Comparison of ENCODE assay signal across 9 cellular contexts in the genomic region with DNA sequence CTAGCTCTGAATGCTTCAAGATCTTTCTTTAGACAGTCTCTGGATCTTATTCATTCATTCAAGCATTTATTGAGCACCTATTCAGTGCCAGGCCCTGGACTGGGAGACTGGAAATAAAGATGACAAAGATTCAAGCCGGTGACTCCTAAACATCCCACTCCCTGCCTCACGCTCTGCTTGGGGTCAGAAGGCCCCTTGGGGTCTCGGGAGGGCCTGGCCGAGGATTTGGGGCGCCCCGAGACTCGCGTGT. TPM values are rescaled to one million over a fixed set of nuclear protein-coding genes. Genes with fewer than 3 reads are reported as not detected.
A peak's percentile ranks its signal among the peaks of the same experiment; 100 is the strongest.
DNase-seq lines count a peak whose midpoint lies in the region; ATAC-seq, FAIRE-seq and TF ChIP-seq lines count a peak whose summit lies in the region.
"Had no signal": no experiment of that assay in that cellular context is flagged by ENCODE, and none has a peak within 500 bp of the region (broad histone marks: within the 10 kb centered on the region; RNA-seq: fewer than 3 reads in every experiment).

No MANE protein-coding gene starts in this region.

- H3K4me3 Mint-ChIP-seq in activated T-cell treated with anti-CD3 and anti-CD28 coated beads, Interleukin-2, amount 50 U/mL, for 24 hours: peak overlapping the region; percentile 78
- peak overlapping the region; percentile 58 for H3K4me3 Mint-ChIP-seq in activated naive CD8-positive, alpha-beta T cell treated with anti-CD3 and anti-CD28 coated beads for 36 hours

- H3K27ac ChIP-seq in left lung (no peak overlapping the region), subcutaneous abdominal adipose tissue (ENCODE audit: low read depth, low read length) (peak overlapping the region; percentile 63)

- peaks cover 16% of the 10 kb centered on the region for H3K4me1 Mint-ChIP-seq in activated T-cell treated with anti-CD3 and anti-CD28 coated beads, Interleukin-2, amount 50 U/mL, for 24 hours (ENCODE audit: low read depth)
- peaks cover 2% of the 10 kb centered on the region for H3K4me1 Mint-ChIP-seq in activated naive CD8-positive, alpha-beta T cell treated with anti-CD3 and anti-CD28 coated beads for 36 hours

- TF ChIP-seq CTCF in left lung (IDR thresholded peaks at IDR 0.05): no peak

- intact Hi-C loops in left lung (cut with DNase I): no loop called here

- H3K27me3 ChIP-seq in left lung: peaks cover 29 to 68% of the 10 kb centered on the region in 2 donors
- peaks cover 0 to 21% (median 0%) of the 10 kb centered on the region in 5 donors for H3K27me3 ChIP-seq in subcutaneous abdominal adipose tissue (ENCODE audit: control insufficient read depth in 5 of 5, insufficient read depth in 4 of 5, low read length in 5 of 5)

- H3K36me3 ChIP-seq in left lung: no peaks in the 10 kb centered on the region
- H3K36me3 ChIP-seq in subcutaneous abdominal adipose tissue (ENCODE audit: control insufficient read depth in 5 of 5, insufficient read depth in 5 of 5, low read length in 5 of 5): no peaks in the 10 kb centered on the region

- H3K4me3 ChIP-seq in left lung: peak overlapping the region; percentile 24 to 31
- H3K4me3 ChIP-seq in subcutaneous abdominal adipose tissue (ENCODE audit: low read depth in 1 of 5, low read length in 5 of 5): peak overlapping the region in 4 of 5 donors; percentile 55 to 78 (median 66)

- no peaks in the 10 kb centered on the region for H3K27me3 Mint-ChIP-seq in activated T-cell treated with anti-CD3 and anti-CD28 coated beads, Interleukin-2, amount 50 U/mL, for 24 hours
- H3K27me3 Mint-ChIP-seq in activated naive CD8-positive, alpha-beta T cell treated with anti-CD3 and anti-CD28 coated beads for 36 hours: no peaks in the 10 kb centered on the region

- ATAC-seq in left lung: no peak
- ATAC-seq in HG02973 (IDR thresholded peaks at IDR 0.05; ENCODE audit: unreplicated experiment): no peak

- no peaks in the 10 kb centered on the region for H3K36me3 Mint-ChIP-seq in activated T-cell treated with anti-CD3 and anti-CD28 coated beads, Interleukin-2, amount 50 U/mL, for 24 hours (ENCODE audit: low read depth)
- H3K36me3 Mint-ChIP-seq in activated naive CD8-positive, alpha-beta T cell treated with anti-CD3 and anti-CD28 coated beads for 36 hours: no peaks in the 10 kb centered on the region
- H3K36me3 Mint-ChIP-seq: activated naive CD4-positive, alpha-beta T cell treated with anti-CD3 and anti-CD28 coated beads, Interleukin-2, amount 50 U/mL, for 72 hours had no signal

- H3K9me3 ChIP-seq in left lung (no peaks in the 10 kb centered on the region), subcutaneous abdominal adipose tissue (ENCODE audit: control insufficient read depth in 5 of 5, low read length in 5 of 5) (no peaks in the 10 kb centered on the region)

- peak overlapping the region; percentile 75 for H3K27ac Mint-ChIP-seq in activated T-cell treated with anti-CD3 and anti-CD28 coated beads, Interleukin-2, amount 50 U/mL, for 24 hours
- no peak overlapping the region for H3K27ac Mint-ChIP-seq in activated naive CD8-positive, alpha-beta T cell treated with anti-CD3 and anti-CD28 coated beads for 36 hours

- no peaks in the 10 kb centered on the region for H3K9me3 Mint-ChIP-seq in activated T-cell treated with anti-CD3 and anti-CD28 coated beads, Interleukin-2, amount 50 U/mL, for 24 hours
- H3K9me3 Mint-ChIP-seq in activated naive CD8-positive, alpha-beta T cell treated with anti-CD3 and anti-CD28 coated beads for 36 hours: no peaks in the 10 kb centered on the region
- H3K9me3 Mint-ChIP-seq: activated naive CD4-positive, alpha-beta T cell treated with anti-CD3 and anti-CD28 coated beads, Interleukin-2, amount 50 U/mL, for 72 hours had no signal

- no peak for FAIRE-seq in GM19239 (lab: Jason Lieb, UNC)

- H3K4me1 ChIP-seq in left lung (peaks cover 4 to 13% of the 10 kb centered on the region in 2 donors), subcutaneous abdominal adipose tissue (ENCODE audit: control insufficient read depth in 5 of 5, insufficient read depth in 5 of 5, low read length in 5 of 5) (peaks cover 0 to 52% (median 51%) of the 10 kb centered on the region in 5 donors)

- H3K9ac ChIP-seq in subcutaneous abdominal adipose tissue (ENCODE audit: low read length in 5 of 5): peak overlapping the region in 4 of 5 donors; percentile 22 to 73 (median 68)

- no peak for DNase-seq in activated T-cell treated with anti-CD3 and anti-CD28 coated beads, Interleukin-2, amount 50 U/mL, for 24 hours
- no peak for DNase-seq in activated T-cell treated with anti-CD3 and anti-CD28 coated beads, Interleukin-2, amount 50 U/mL, for 48 hours
- no peak for DNase-seq in activated naive CD8-positive, alpha-beta T cell treated with anti-CD3 and anti-CD28 coated beads for 36 hours
- DNase-seq in left lung (no peak), GM19239 (ENCODE audit: insufficient read length, low spot score) (no peak), NCI-H1694 treated with DMSO at 0.1 percent for 48 hours (lab: John Stamatoyannopoulos, UW) (no peak)

RNA-seq across cellular contexts. Expression of gene DTX1, which starts 0.2 kb away (rescaled TPM):
- 1 to 10 TPM; 1.1 TPM for total RNA-seq in activated naive CD8-positive, alpha-beta T cell treated with anti-CD3 and anti-CD28 coated beads for 36 hours
- total RNA-seq in left lung: 1 to 10 TPM in 1 of 2 donors, under 1 TPM in 1; 0.70 to 3.8 TPM
